ENCODE assay signal across 8 cellular contexts in the genomic region with DNA sequence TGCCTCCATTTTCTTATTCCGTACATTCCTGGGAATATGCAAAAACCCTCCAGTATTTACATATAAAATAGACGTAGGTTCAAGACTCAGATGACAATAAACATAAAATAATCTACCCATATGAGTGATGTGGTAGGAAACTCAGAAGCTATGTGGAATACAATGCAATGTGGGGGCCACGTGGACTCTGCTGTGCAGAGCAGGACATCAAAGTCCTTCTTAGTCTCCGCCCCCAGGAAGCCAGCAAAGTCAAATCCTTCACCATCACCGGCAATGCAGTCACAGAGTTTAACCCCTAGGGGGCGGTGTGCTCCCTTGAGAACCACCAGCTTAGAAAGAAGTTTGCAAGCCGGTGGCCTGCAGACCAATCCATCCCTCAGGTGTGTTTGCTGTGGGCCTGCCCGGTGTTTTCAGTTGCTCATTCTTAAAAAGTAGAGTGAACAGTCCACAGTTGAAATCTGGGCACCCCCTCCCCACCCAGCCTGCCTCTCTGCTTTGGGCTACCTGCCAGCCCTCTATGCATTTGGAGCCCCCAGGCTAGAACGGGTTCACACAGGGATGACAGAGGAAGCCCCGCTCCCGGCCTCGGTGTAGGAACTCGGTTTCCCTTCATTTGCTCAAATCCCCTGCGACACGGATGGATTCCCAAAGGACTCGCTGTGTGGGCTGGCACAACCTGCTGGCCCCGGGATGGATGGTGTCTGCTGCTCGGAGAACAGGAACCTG. TPM values are rescaled to one million over a fixed set of nuclear protein-coding genes. Genes with fewer than 3 reads are reported as not detected.
DNase-seq lines count a peak whose midpoint lies in the region; ATAC-seq and TF ChIP-seq lines count a peak whose summit lies in the region.

No MANE protein-coding gene starts in this region.

- peak; percentile 65 to 79 (median 70) for DNase-seq in CD4-positive, alpha-beta T cell
- peak; percentile 57 for DNase-seq in HFFc6
- peak; percentile 89 for DNase-seq in NCI-H526 treated with DMSO at 0.1 percent for 48 hours (lab: John Stamatoyannopoulos, UW)
- peak; percentile 57 to 82 for DNase-seq in activated CD4-positive, alpha-beta T cell treated with anti-CD3 and anti-CD28 coated beads, Interleukin-2, amount 50 U/mL, for 24 hours (ENCODE audit: low read depth in 1 of 2, low spot score in 1 of 2)
- peak; percentile 83 to 90 for DNase-seq in dermis microvascular lymphatic vessel endothelial cell (ENCODE audit: low read depth in 2 of 2)
- DNase-seq in lower lobe of right lung: peak; percentile 76
- peak; percentile 48 for DNase-seq in stimulated activated CD8-positive, alpha-beta memory T cell treated with anti-CD3 and anti-CD28 coated beads, Interleukin-12 subunit alpha, Interleukin-12 subunit beta, amount 100 ng/mL, for 4 hours (ENCODE audit: low read depth)

- peaks cover 25% of the 10 kb centered on the region for H3K4me1 ChIP-seq in lower lobe of right lung

- H3K4me3 Mint-ChIP-seq in CD4-positive, alpha-beta T cell: no peak overlapping the region
- H3K4me3 Mint-ChIP-seq in HFFc6: no peak overlapping the region

- no peak overlapping the region for H3K4me3 ChIP-seq in lower lobe of right lung

- H3K36me3 Mint-ChIP-seq in CD4-positive, alpha-beta T cell (ENCODE audit: low read depth): no peaks in the 10 kb centered on the region
- H3K36me3 Mint-ChIP-seq in HFFc6 (ENCODE audit: low read depth): no peaks in the 10 kb centered on the region

- peak; percentile 75 for ATAC-seq in CD4-positive, alpha-beta T cell (ENCODE audit: poor library complexity)
- ATAC-seq in lower lobe of right lung (peak; percentile 64 to 76), HG03442 (IDR thresholded peaks at IDR 0.05; ENCODE audit: unreplicated experiment) (no peak)

- no peaks in the 10 kb centered on the region for H3K27me3 Mint-ChIP-seq in CD4-positive, alpha-beta T cell
- H3K27me3 Mint-ChIP-seq in HFFc6 (ENCODE audit: insufficient read depth): peaks cover 22% of the 10 kb centered on the region

- CTCF ChIA-PET in CD4-positive, alpha-beta T cell (lab: Charles Lee): interaction anchor here (0.6 to 1.6 kb wide), 5 partner anchors 8 to 896 kb away, joined by 3 to 19 read pairs (median 3); no protein-coding TSS in a partner anchor

- TF ChIP-seq CTCF in CD4-positive, alpha-beta T cell (IDR thresholded peaks at IDR 0.05): peak; percentile 89
- TF ChIP-seq CTCF in HFFc6 (IDR thresholded peaks at IDR 0.05): peak; percentile 97
- peak; percentile 87 for TF ChIP-seq CTCF in lower lobe of right lung (IDR thresholded peaks at IDR 0.05)

- H3K9me3 Mint-ChIP-seq in CD4-positive, alpha-beta T cell: no peaks in the 10 kb centered on the region
- no peaks in the 10 kb centered on the region for H3K9me3 Mint-ChIP-seq in HFFc6

- H3K27ac ChIP-seq in CD4-positive, alpha-beta T cell (ENCODE audit: low read depth, low read length): no peak overlapping the region
- no peak overlapping the region for H3K27ac ChIP-seq in lower lobe of right lung

- peaks cover 44% of the 10 kb centered on the region for H3K4me1 Mint-ChIP-seq in CD4-positive, alpha-beta T cell (ENCODE audit: low read depth)
- H3K4me1 Mint-ChIP-seq in HFFc6 (ENCODE audit: low read depth): peaks cover 11% of the 10 kb centered on the region; the same call in 1 of the 2 replicates

- no peaks in the 10 kb centered on the region for H3K36me3 ChIP-seq in lower lobe of right lung

- intact Hi-C loops in CD4-positive, alpha-beta T cell (cut with DNase I, micrococcal nuclease): loop anchor here (1.0 to 5.0 kb wide), 2 partner anchors 48 to 896 kb away; no protein-coding TSS in a partner anchor
- intact Hi-C loops in lower lobe of right lung (cut with DNase I): no loop called here

- H3K27ac Mint-ChIP-seq in CD4-positive, alpha-beta T cell: peak overlapping the region; percentile 75
- H3K27ac Mint-ChIP-seq in HFFc6: no peak overlapping the region

- no peaks in the 10 kb centered on the region for H3K9me3 ChIP-seq in CD4-positive, alpha-beta T cell (ENCODE audit: control insufficient read depth, low read length)
- H3K9me3 ChIP-seq in lower lobe of right lung: no peaks in the 10 kb centered on the region

- POLR2A ChIA-PET in CD4-positive, alpha-beta T cell (lab: Charles Lee): no interaction called here

- no peaks in the 10 kb centered on the region for H3K27me3 ChIP-seq in CD4-positive, alpha-beta T cell (ENCODE audit: control insufficient read depth, insufficient read depth, low read length)
- no peaks in the 10 kb centered on the region for H3K27me3 ChIP-seq in lower lobe of right lung (ENCODE audit: low read depth)

RNA-seq across cellular contexts. Expression of gene SULF2, which starts 59.9 kb away (rescaled TPM):
- 1 to 10 TPM; 1.5 to 2.8 TPM for total RNA-seq in CD4-positive, alpha-beta T cell
- total RNA-seq in HFFc6 (2021; fragmentation: NEBNext Ultra II Directional; extraction: Animal tissue kit (Norgen Biotek cat#: 25700)): 1 to 10 TPM in 1 of 6 experiments, under 1 TPM in 5; 0.23 to 1.3 (median 0.33) TPM
- total RNA-seq in dermis microvascular lymphatic vessel endothelial cell (72.9 and 220 TPM in 2 replicates), lower lobe of right lung (34.6 TPM)
